Comparison of ENCODE assay signal across 28 cellular contexts in the genomic region with DNA sequence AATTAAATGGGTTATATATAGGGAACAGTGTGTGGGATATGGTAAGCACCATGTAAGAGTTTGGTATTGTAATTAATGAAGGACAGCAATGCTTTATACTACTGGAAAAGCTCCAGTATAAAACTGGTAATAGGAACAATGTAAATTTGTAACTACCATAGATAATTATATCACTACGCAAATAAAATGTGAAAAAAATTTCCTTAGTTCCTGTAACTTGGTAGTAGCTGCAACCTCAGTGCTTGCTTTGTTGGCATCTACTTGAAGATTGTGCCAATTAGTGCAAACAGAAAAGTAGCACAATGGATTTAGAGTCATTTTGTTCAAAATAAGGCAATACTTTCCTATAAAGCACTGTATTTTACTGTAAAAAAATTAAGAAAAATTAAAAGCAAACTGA.
"Had no signal": no experiment of that assay in that cellular context is flagged by ENCODE, and none has a peak within 500 bp of the region (broad histone marks: within the 10 kb centered on the region; RNA-seq: fewer than 3 reads in every experiment).

No MANE protein-coding gene starts in this region.

- H3K9me3 Mint-ChIP-seq: activated CD4-positive, alpha-beta memory T cell treated with anti-CD3 and anti-CD28 coated beads, Interleukin-2, amount 10 ng/mL, durations not matched to agents 7 days and 5 days; activated CD4-positive, alpha-beta T cell treated with anti-CD3 and anti-CD28 coated beads, Interleukin-2, amount 10 ng/mL, durations not matched to agents 7 days and 5 days; activated naive CD4-positive, alpha-beta T cell treated with anti-CD3 and anti-CD28 coated beads, Interleukin-2, amount 10 ng/mL, durations not matched to agents 7 days and 5 days had no signal

- DNase-seq: activated CD4-positive, alpha-beta memory T cell treated with anti-CD3 and anti-CD28 coated beads, Interleukin-2, amount 10 ng/mL, durations not matched to agents 7 days and 5 days; activated CD4-positive, alpha-beta T cell treated with anti-CD3 and anti-CD28 coated beads for 1 hour; activated CD4-positive, alpha-beta T cell treated with anti-CD3 and anti-CD28 coated beads for 4 hours; activated CD4-positive, alpha-beta T cell treated with anti-CD3 and anti-CD28 coated beads, Interleukin-2, amount 10 ng/mL, durations not matched to agents 7 days and 5 days; activated CD4-positive, alpha-beta T cell treated with anti-CD3 and anti-CD28 coated beads, Interleukin-2, amount 50 U/mL, for 4 hours; activated CD8-positive, alpha-beta memory T cell treated with anti-CD3 and anti-CD28 coated beads, Interleukin-2, amount 50 U/mL, for 48 hours; activated gamma-delta T cell; activated naive CD4-positive, alpha-beta T cell; activated naive CD4-positive, alpha-beta T cell treated with anti-CD3 and anti-CD28 coated beads, Interleukin-2, amount 10 ng/mL, durations not matched to agents 7 days and 5 days; activated naive CD8-positive, alpha-beta T cell treated with anti-CD3 and anti-CD28 coated beads, Interleukin-2, amount 10 ng/mL, durations not matched to agents 7 days and 5 days; activated T-cell treated with anti-CD3 and anti-CD28 coated beads for 4 hours; activated T-cell treated with anti-CD3 and anti-CD28 coated beads, Interleukin-2, amount 50 U/mL, for 24 hours; activated T-cell treated with anti-CD3 and anti-CD28 coated beads, Interleukin-2, amount 50 U/mL, for 72 hours; central memory CD4-positive, alpha-beta T cell; cerebellar nuclear complex; colonic mucosa; effector memory CD4-positive, alpha-beta T cell; erythroblast; foreskin keratinocyte; T-helper 2 cell had no signal

- ATAC-seq: activated naive CD4-positive, alpha-beta T cell treated with anti-CD3 and anti-CD28 coated beads, Interleukin-2, amount 50 U/mL, for 72 hours; activated T-cell treated with anti-CD3 and anti-CD28 coated beads, Interleukin-2, amount 50 U/mL, for 72 hours; foreskin keratinocyte; gastroesophageal sphincter; WTC11 had no signal

- H3K4me1 Mint-ChIP-seq: activated CD4-positive, alpha-beta memory T cell treated with anti-CD3 and anti-CD28 coated beads, Interleukin-2, amount 10 ng/mL, durations not matched to agents 7 days and 5 days; activated CD4-positive, alpha-beta T cell treated with anti-CD3 and anti-CD28 coated beads, Interleukin-2, amount 10 ng/mL, durations not matched to agents 7 days and 5 days; activated naive CD4-positive, alpha-beta T cell treated with anti-CD3 and anti-CD28 coated beads, Interleukin-2, amount 10 ng/mL, durations not matched to agents 7 days and 5 days; activated naive CD8-positive, alpha-beta T cell treated with anti-CD3 and anti-CD28 coated beads, Interleukin-2, amount 10 ng/mL, durations not matched to agents 7 days and 5 days; WTC11 had no signal

- H3K27ac Mint-ChIP-seq: activated CD4-positive, alpha-beta memory T cell treated with anti-CD3 and anti-CD28 coated beads, Interleukin-2, amount 10 ng/mL, durations not matched to agents 7 days and 5 days; activated CD4-positive, alpha-beta T cell treated with anti-CD3 and anti-CD28 coated beads, Interleukin-2, amount 10 ng/mL, durations not matched to agents 7 days and 5 days; activated naive CD4-positive, alpha-beta T cell treated with anti-CD3 and anti-CD28 coated beads, Interleukin-2, amount 10 ng/mL, durations not matched to agents 7 days and 5 days; activated naive CD4-positive, alpha-beta T cell treated with anti-CD3 and anti-CD28 coated beads, Interleukin-2, amount 50 U/mL, for 72 hours; activated naive CD8-positive, alpha-beta T cell treated with anti-CD3 and anti-CD28 coated beads, Interleukin-2, amount 10 ng/mL, durations not matched to agents 7 days and 5 days; activated T-cell treated with anti-CD3 and anti-CD28 coated beads, Interleukin-2, amount 50 U/mL, for 24 hours; activated T-cell treated with anti-CD3 and anti-CD28 coated beads, Interleukin-2, amount 50 U/mL, for 72 hours; WTC11 had no signal

- H3K27me3 Mint-ChIP-seq: activated naive CD4-positive, alpha-beta T cell treated with anti-CD3 and anti-CD28 coated beads, Interleukin-2, amount 10 ng/mL, durations not matched to agents 7 days and 5 days; activated T-cell treated with anti-CD3 and anti-CD28 coated beads, Interleukin-2, amount 50 U/mL, for 24 hours; brain had no signal

- H3K4me3 Mint-ChIP-seq: activated CD4-positive, alpha-beta memory T cell treated with anti-CD3 and anti-CD28 coated beads, Interleukin-2, amount 10 ng/mL, durations not matched to agents 7 days and 5 days; activated CD4-positive, alpha-beta T cell treated with anti-CD3 and anti-CD28 coated beads, Interleukin-2, amount 10 ng/mL, durations not matched to agents 7 days and 5 days; activated naive CD4-positive, alpha-beta T cell treated with anti-CD3 and anti-CD28 coated beads, Interleukin-2, amount 10 ng/mL, durations not matched to agents 7 days and 5 days; activated naive CD8-positive, alpha-beta T cell treated with anti-CD3 and anti-CD28 coated beads, Interleukin-2, amount 10 ng/mL, durations not matched to agents 7 days and 5 days; activated T-cell treated with anti-CD3 and anti-CD28 coated beads, Interleukin-2, amount 50 U/mL, for 24 hours; activated T-cell treated with anti-CD3 and anti-CD28 coated beads, Interleukin-2, amount 50 U/mL, for 72 hours; brain; WTC11 had no signal

- H3K4me3 ChIP-seq: ascending aorta, breast epithelium, cardiac muscle cell, colonic mucosa, esophagus muscularis mucosa, gastroesophageal sphincter had no signal

- H3K27me3 ChIP-seq: ascending aorta, breast epithelium, cardiac muscle cell, colonic mucosa, esophagus muscularis mucosa, foreskin keratinocyte, gastroesophageal sphincter had no signal

- H3K36me3 ChIP-seq: ascending aorta, breast epithelium, cardiac muscle cell, colonic mucosa, esophagus muscularis mucosa, gastroesophageal sphincter had no signal

- H3K9me3 ChIP-seq: ascending aorta, breast epithelium, colonic mucosa, esophagus muscularis mucosa, gastroesophageal sphincter had no signal

- H3K4me1 ChIP-seq: ascending aorta, breast epithelium, colonic mucosa, foreskin keratinocyte, gastroesophageal sphincter had no signal

- H3K27ac ChIP-seq: ascending aorta, cardiac muscle cell, colonic mucosa, esophagus muscularis mucosa, foreskin keratinocyte, gastroesophageal sphincter had no signal
